Comparison of ENCODE assay signal across 11 cellular contexts in the genomic region with DNA sequence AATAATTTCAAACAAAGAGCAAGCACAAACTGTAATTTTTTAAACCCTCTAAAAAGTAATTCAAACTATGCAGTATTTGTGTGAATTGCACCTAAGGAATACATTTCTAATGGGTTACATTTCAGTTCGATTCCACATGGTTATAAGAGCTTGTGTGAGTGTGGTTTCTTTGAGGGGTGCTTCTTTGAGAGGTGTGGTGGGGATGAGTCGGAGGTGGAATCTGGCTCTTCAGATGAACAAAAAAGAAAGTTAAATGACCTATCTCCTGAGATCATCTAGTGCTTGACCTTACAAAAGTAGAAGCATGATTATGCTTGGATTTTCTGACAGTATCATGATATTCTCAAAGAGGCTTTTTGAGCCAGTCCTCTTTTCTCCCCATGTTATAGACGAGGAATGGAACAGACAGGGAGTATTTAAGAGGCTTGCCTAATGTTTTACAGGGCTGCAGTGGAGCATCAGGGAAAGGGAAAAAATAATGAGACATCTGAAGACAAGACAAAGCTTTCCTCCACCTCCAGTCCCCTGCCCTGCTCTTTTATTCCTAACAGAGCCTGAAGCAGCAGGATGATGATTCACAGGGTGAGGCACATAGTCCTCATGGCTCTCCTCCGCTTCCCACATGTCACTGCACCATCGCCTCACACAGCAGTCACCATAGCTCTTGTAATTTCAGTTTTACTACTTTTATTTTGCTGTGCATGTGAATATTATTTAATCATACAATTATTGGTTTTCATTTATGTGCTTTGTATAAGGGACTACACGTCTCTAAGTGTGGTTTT.
DNase-seq lines count a peak whose midpoint lies in the region; ATAC-seq and TF ChIP-seq lines count a peak whose summit lies in the region.
"Had no signal": no experiment of that assay in that cellular context is flagged by ENCODE, and none has a peak within 500 bp of the region (broad histone marks: within the 10 kb centered on the region; RNA-seq: fewer than 3 reads in every experiment).

No MANE protein-coding gene starts in this region.

- H4K20me1 ChIP-seq in PC-3 (ENCODE audit: low read length) = no peaks in the 10 kb centered on the region

- 0 out of 2 replicates have a peak, but pooled peaks cover 3% of the 10 kb centered on the region for H3K9me3 ChIP-seq in PC-3 (ENCODE audit: low read length)
- H3K9me3 ChIP-seq in trophoblast cell (ENCODE audit: insufficient read depth, low read depth, low read length) = no peaks in the 10 kb centered on the region
- H3K9me3 ChIP-seq: thyroid gland had no signal

- H3K79me1 ChIP-seq in trophoblast cell (ENCODE audit: low read length) = no peaks in the 10 kb centered on the region

- intact Hi-C loops in PC-3 (cut with micrococcal nuclease) = no loop called here

- H3K27me3 ChIP-seq in PC-3 (ENCODE audit: low read length) = no peaks in the 10 kb centered on the region
- H3K27me3 ChIP-seq in trophoblast cell (ENCODE audit: insufficient read depth, low read length) = no peaks in the 10 kb centered on the region
- H3K27me3 ChIP-seq: heart left ventricle, thyroid gland had no signal

- TF ChIP-seq CTCF in PC-3 (conservative IDR thresholded peaks at IDR 0.05; ENCODE audit: low read depth, low read length) = no peak

- H3K18ac ChIP-seq in trophoblast cell (ENCODE audit: low read length) = no peak overlapping the region

- no peak overlapping the region for H3K23ac ChIP-seq in trophoblast cell (ENCODE audit: low read length)

- H2BK5ac ChIP-seq in trophoblast cell (ENCODE audit: low read depth, low read length, poor library complexity) = no peak overlapping the region

- ATAC-seq in PC-3 = peak; percentile 91
- ATAC-seq in GM21360 (IDR thresholded peaks at IDR 0.05; ENCODE audit: unreplicated experiment) = no peak
- ATAC-seq in HG02885 (IDR thresholded peaks at IDR 0.05; ENCODE audit: poor library complexity, unreplicated experiment) = no peak

- H3K79me2 ChIP-seq in PC-3 (ENCODE audit: low read length) (0 out of 2 replicates have a peak, but pooled peaks cover 4% of the 10 kb centered on the region), trophoblast cell (ENCODE audit: control insufficient read depth, insufficient read depth, low read length, poor library complexity) (no peaks in the 10 kb centered on the region)

- peaks cover 8% of the 10 kb centered on the region; the same call in 1 of the 2 replicates for H3K36me3 ChIP-seq in PC-3 (ENCODE audit: low read depth, low read length)
- no peaks in the 10 kb centered on the region for H3K36me3 ChIP-seq in trophoblast cell (ENCODE audit: control insufficient read depth in 1 of 2, insufficient read depth in 2 of 2, low read length in 2 of 2)
- H3K36me3 ChIP-seq: thyroid gland had no signal

- H3K9me2 ChIP-seq in PC-3 (replicated peaks; ENCODE audit: low read length) = no peaks in the 10 kb centered on the region

- H3F3A ChIP-seq in PC-3 (ENCODE audit: low read length, unreplicated experiment) = no peaks in the 10 kb centered on the region

- peak overlapping the region; percentile 34 for H3K27ac ChIP-seq in PC-3 (ENCODE audit: low read length)
- peak overlapping the region; percentile 58 for H3K27ac ChIP-seq in epithelial cell of prostate
- no peak overlapping the region for H3K27ac ChIP-seq in trophoblast cell (ENCODE audit: low read depth, low read length)
- H3K27ac ChIP-seq: heart left ventricle, thyroid gland had no signal

- no TSS peak for BruUV-seq in PC-3 (replicated peaks; lab: Mats Ljungman, UMichigan)

- H4K12ac ChIP-seq in trophoblast cell (ENCODE audit: low read depth, low read length) = no peak overlapping the region

- H3K4ac ChIP-seq in trophoblast cell (ENCODE audit: low read depth, low read length) = no peak overlapping the region

- no peak overlapping the region for H3K4me3 ChIP-seq in PC-3 (ENCODE audit: low read length)
- no peak overlapping the region for H3K4me3 ChIP-seq in trophoblast cell (ENCODE audit: low read depth, low read length)
- H3K4me3 ChIP-seq: heart left ventricle, thyroid gland had no signal

- H3K9ac ChIP-seq in PC-3 (ENCODE audit: low read length) (no peak overlapping the region), trophoblast cell (ENCODE audit: low read length) (no peak overlapping the region)

- CTCF ChIA-PET in PC-3 (lab: Charles Lee) = no interaction called here

- H3K4me2 ChIP-seq in PC-3 (ENCODE audit: low read length) (peak overlapping the region; percentile 40), trophoblast cell (ENCODE audit: low read length) (no peak overlapping the region)

- no peak overlapping the region for H3K14ac ChIP-seq in trophoblast cell (ENCODE audit: low read length)

- H2BK120ac ChIP-seq in trophoblast cell (ENCODE audit: insufficient read depth, low read length, poor library complexity) = no peak overlapping the region

- H4K8ac ChIP-seq in trophoblast cell (ENCODE audit: low read depth, low read length) = no peak overlapping the region

- POLR2A ChIA-PET in PC-3 (lab: Charles Lee; ENCODE audit: unreplicated experiment) = no interaction called here

- H4K91ac ChIP-seq in trophoblast cell (ENCODE audit: low read depth, low read length) = no peak overlapping the region

- no peak overlapping the region for H2BK12ac ChIP-seq in trophoblast cell (ENCODE audit: low read length)

- H2AFZ ChIP-seq in PC-3 (ENCODE audit: low read length) (no peak overlapping the region), trophoblast cell (ENCODE audit: insufficient read depth, low read length, poor library complexity) (no peak overlapping the region)

- DNase-seq in EH (ENCODE audit: low read depth) (peak; percentile 75), PC-3 (peak; percentile 62), epithelial cell of prostate (ENCODE audit: low read depth, low spot score) (peak; percentile 24), trophoblast cell (peak; percentile 18 to 26), NCI-H2107 (lab: John Stamatoyannopoulos, UW) (no peak)
- DNase-seq in NK-92 treated with Interleukin-12 subunit alpha and Interleukin-12 subunit beta, amount 100 ng/mL, for 24 hours (lab: John Stamatoyannopoulos, UW) = no peak
- DNase-seq: heart left ventricle, NCI-H2081 treated with DMSO at 0.1 percent for 48 hours, thyroid gland had no signal

- WGBS in trophoblast cell (ENCODE audit: extremely low coverage, insufficient coverage, insufficient read length) = no CpG with 5 or more reads among the region's 6 CpGs

- H2AK5ac ChIP-seq in trophoblast cell (ENCODE audit: low read length) = no peak overlapping the region

- H3K4me1 ChIP-seq in PC-3 (ENCODE audit: insufficient read depth, low read length) = peaks cover 15% of the 10 kb centered on the region
- H3K4me1 ChIP-seq in trophoblast cell (ENCODE audit: control insufficient read depth in 1 of 2, insufficient read depth in 2 of 2, low read length in 2 of 2) = no peaks in the 10 kb centered on the region
- H3K4me1 ChIP-seq: thyroid gland had no signal

Comparison
In these comparisons a context has a peak if more than half of its experiments do, and no peak if none do; other contexts are left out.
1. DNase-seq: peak in EH (single experiment), PC-3 (single experiment), epithelial cell of prostate (single experiment) and trophoblast cell (2 of 2); none in NCI-H2107 (single experiment) and NK-92 treated with Interleukin-12 subunit alpha and Interleukin-12 subunit beta, amount 100 ng/mL, for 24 hours (single experiment).